In the genomic region with DNA sequence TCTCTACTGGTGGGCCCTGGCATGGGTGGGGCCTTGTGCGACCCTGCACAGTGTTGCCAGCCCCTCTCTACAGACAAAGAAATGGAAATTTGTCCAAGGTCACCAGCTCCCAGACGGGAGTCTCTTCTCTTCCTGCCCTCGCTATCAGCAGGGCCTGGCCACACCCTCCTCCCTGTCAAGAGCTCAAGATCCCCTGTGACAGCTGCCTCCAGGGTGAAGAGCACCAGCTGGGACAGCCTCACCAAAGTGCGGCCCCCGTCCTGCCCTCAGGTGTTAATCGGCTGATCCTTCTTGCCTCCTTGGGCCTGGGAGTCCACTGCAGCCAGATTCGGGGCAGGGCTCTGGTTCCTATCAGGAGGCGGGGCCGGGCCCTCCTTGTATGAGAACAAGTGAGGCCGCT, we compare ENCODE assay signal across 13 cellular contexts.
DNase-seq lines count a peak whose midpoint lies in the region; ATAC-seq and TF ChIP-seq lines count a peak whose summit lies in the region.
"Had no signal": no experiment of that assay in that cellular context is flagged by ENCODE, and none has a peak within 500 bp of the region (broad histone marks: within the 10 kb centered on the region; RNA-seq: fewer than 3 reads in every experiment).

No MANE protein-coding gene starts in this region.

- H3K4me1 Mint-ChIP-seq in glutamatergic neuron (ENCODE audit: low read depth, unreplicated experiment): peaks cover 11% of the 10 kb centered on the region
- no peaks in the 10 kb centered on the region for H3K4me1 Mint-ChIP-seq in activated CD4-positive, alpha-beta T cell treated with anti-CD3 and anti-CD28 coated beads, Interleukin-2, amount 10 ng/mL, durations not matched to agents 7 days and 5 days
- H3K4me1 Mint-ChIP-seq: IgD-negative memory B cell had no signal

- H3K9me3 ChIP-seq in psoas muscle: no peaks in the 10 kb centered on the region

- peaks cover 2% of the 10 kb centered on the region for H3K27me3 Mint-ChIP-seq in glutamatergic neuron (ENCODE audit: unreplicated experiment)
- no peaks in the 10 kb centered on the region for H3K27me3 Mint-ChIP-seq in activated CD4-positive, alpha-beta T cell treated with anti-CD3 and anti-CD28 coated beads, Interleukin-2, amount 10 ng/mL, durations not matched to agents 7 days and 5 days
- H3K27me3 Mint-ChIP-seq: CD4-positive, CD25-positive, alpha-beta regulatory T cell; IgD-negative memory B cell had no signal

- H3K27me3 ChIP-seq in psoas muscle (ENCODE audit: insufficient read depth in 3 of 3, low read length in 2 of 3): no peaks in the 10 kb centered on the region

- no peak overlapping the region for H3K4me3 Mint-ChIP-seq in glutamatergic neuron (ENCODE audit: unreplicated experiment)
- no peak overlapping the region for H3K4me3 Mint-ChIP-seq in activated CD4-positive, alpha-beta T cell treated with anti-CD3 and anti-CD28 coated beads, Interleukin-2, amount 10 ng/mL, durations not matched to agents 7 days and 5 days
- H3K4me3 Mint-ChIP-seq: CD4-positive, CD25-positive, alpha-beta regulatory T cell; IgD-negative memory B cell had no signal

- POLR2A ChIA-PET in HEK293T (lab: Yijun Ruan, JAX): no interaction called here
- POLR2A ChIA-PET in activated CD4-positive, alpha-beta T cell treated with anti-CD3 and anti-CD28 coated beads, Interleukin-2, amount 10 ng/mL, durations not matched to agents 7 days and 5 days (lab: Charles Lee): no interaction called here

- peaks cover 5% of the 10 kb centered on the region for H3K36me3 Mint-ChIP-seq in glutamatergic neuron (ENCODE audit: unreplicated experiment)
- H3K36me3 Mint-ChIP-seq in activated CD4-positive, alpha-beta T cell treated with anti-CD3 and anti-CD28 coated beads, Interleukin-2, amount 10 ng/mL, durations not matched to agents 7 days and 5 days (ENCODE audit: low read depth): peaks cover 7% of the 10 kb centered on the region

- no peak for ATAC-seq in psoas muscle
- ATAC-seq in HG03342 (IDR thresholded peaks at IDR 0.05; ENCODE audit: unreplicated experiment): no peak

- H3K9me3 Mint-ChIP-seq in glutamatergic neuron (ENCODE audit: unreplicated experiment): peaks cover 2% of the 10 kb centered on the region
- no peaks in the 10 kb centered on the region for H3K9me3 Mint-ChIP-seq in activated CD4-positive, alpha-beta T cell treated with anti-CD3 and anti-CD28 coated beads, Interleukin-2, amount 10 ng/mL, durations not matched to agents 7 days and 5 days
- H3K9me3 Mint-ChIP-seq: CD4-positive, CD25-positive, alpha-beta regulatory T cell; IgD-negative memory B cell had no signal

- TF ChIP-seq CTCF in VCaP (conservative IDR thresholded peaks at IDR 0.05): no peak
- no peak for TF ChIP-seq CTCF in psoas muscle (IDR thresholded peaks at IDR 0.05)
- TF ChIP-seq CTCF in glutamatergic neuron (IDR thresholded peaks at IDR 0.05; ENCODE audit: partially characterized antibody, unreplicated experiment): no peak

- DNase-seq in DMS53 (lab: John Stamatoyannopoulos, UW): peak; percentile 35
- no peak for DNase-seq in DMS53 treated with DMSO at 0.1 percent for 48 hours (lab: John Stamatoyannopoulos, UW; ENCODE audit: unreplicated experiment)
- no peak for DNase-seq in psoas muscle
- DNase-seq in glutamatergic neuron: no peak
- no peak for DNase-seq in HEK293T (ENCODE audit: extremely low spot score)
- DNase-seq in activated CD4-positive, alpha-beta T cell treated with anti-CD3 and anti-CD28 coated beads, Interleukin-2, amount 10 ng/mL, durations not matched to agents 7 days and 5 days: no peak
- DNase-seq: DMS79 had no signal

- peaks cover 0 to 92% of the 10 kb centered on the region in 2 donors for H3K36me3 ChIP-seq in psoas muscle (ENCODE audit: insufficient read depth in 1 of 2, low read depth in 1 of 2)

- H3K27ac ChIP-seq in VCaP (peak overlapping the region; percentile 98), psoas muscle (peak overlapping the region; percentile 41)
- H3K27ac ChIP-seq: 22Rv1 had no signal

- H3K4me3 ChIP-seq in psoas muscle: no peak overlapping the region
- H3K4me3 ChIP-seq: GM12878 had no signal

- intact Hi-C loops in psoas muscle (cut with DNase I): no loop called here

- CTCF ChIA-PET in HEK293T (lab: Yijun Ruan, JAX): no interaction called here
- CTCF ChIA-PET in activated CD4-positive, alpha-beta T cell treated with anti-CD3 and anti-CD28 coated beads, Interleukin-2, amount 10 ng/mL, durations not matched to agents 7 days and 5 days (lab: Charles Lee): no interaction called here

- no peak overlapping the region for H3K27ac Mint-ChIP-seq in glutamatergic neuron (ENCODE audit: unreplicated experiment)
- no peak overlapping the region for H3K27ac Mint-ChIP-seq in activated CD4-positive, alpha-beta T cell treated with anti-CD3 and anti-CD28 coated beads, Interleukin-2, amount 10 ng/mL, durations not matched to agents 7 days and 5 days
- H3K27ac Mint-ChIP-seq: IgD-negative memory B cell had no signal

- H3K4me1 ChIP-seq in psoas muscle: peaks cover 26% of the 10 kb centered on the region

- 60 to 71% (median 64%) methylated on average over 10 of the region's 10 CpGs for WGBS in psoas muscle, 3 donors

TF ChIP-seq in HEK293T, 16 proteins besides CTCF, POLR2A, EP300 and RAD21:
- TF ChIP-seq FOXK2 (IDR thresholded peaks at IDR 0.05) (no peak), TARDBP (IDR thresholded peaks at IDR 0.05) (no peak), HDGF (IDR thresholded peaks at IDR 0.05; ENCODE audit: borderline replicate concordance) (no peak), FOXA1 (IDR thresholded peaks at IDR 0.05) (no peak), PKNOX1 (IDR thresholded peaks at IDR 0.05) (no peak), CTBP1 (IDR thresholded peaks at IDR 0.05; ENCODE audit: borderline replicate concordance) (no peak), LEF1 (IDR thresholded peaks at IDR 0.05; ENCODE audit: borderline replicate concordance) (no peak), BHLHE40 (IDR thresholded peaks at IDR 0.05; ENCODE audit: borderline replicate concordance) (no peak), SUZ12 (IDR thresholded peaks at IDR 0.05) (no peak), SP1 (IDR thresholded peaks at IDR 0.05) (no peak)
